8 cellular contexts compared by ENCODE assay signal in genomic region chr11:102666331-102666957, GRCh38. TPM values are rescaled to one million over a fixed set of nuclear protein-coding genes. Genes with fewer than 3 reads are reported as not detected.
DNase-seq lines count a peak whose midpoint lies in the region; ATAC-seq, FAIRE-seq and TF ChIP-seq lines count a peak whose summit lies in the region.

No MANE protein-coding gene starts in this region.

- DNase-seq in stimulated activated CD4-positive, alpha-beta T cell treated with anti-CD3 and anti-CD28 coated beads, Interleukin-15, amount 100 ng/mL, for 24 hours = peak; percentile 17
- DNase-seq in stimulated activated CD4-positive, alpha-beta T cell treated with anti-CD3 and anti-CD28 coated beads, Interleukin-4, amount 100 ng/mL, for 1 hour = no peak
- DNase-seq in HAP-1 (ENCODE audit: low spot score in 2 of 2) (peak; percentile 58 to 81), NAMALWA (ENCODE audit: low spot score) (peak; percentile 72), WTC11 (ENCODE audit: low spot score) (no peak), glutamatergic neuron (no peak), small intestine (peak; percentile 63)

- H3K4me1 ChIP-seq in HAP-1 = peaks cover 8% of the 10 kb centered on the region; the same call in 1 of the 2 replicates
- H3K4me1 ChIP-seq in small intestine (ENCODE audit: control insufficient read depth in 2 of 2, insufficient read depth in 1 of 2, low read depth in 1 of 2, low read length in 1 of 2) = no peaks in the 10 kb centered on the region

- H3K4me3 ChIP-seq in HAP-1 (no peak overlapping the region), small intestine (ENCODE audit: low read depth in 1 of 2, low read length in 2 of 2) (no peak overlapping the region)

- in situ Hi-C loops in HAP-1 (cut with MboI; ENCODE audit: low sequenced_read_pairs) = no loop called here

- no peak for FAIRE-seq in small intestine (lab: Jason Lieb, UNC)

- H3K27ac Mint-ChIP-seq in WTC11 (no peak overlapping the region), glutamatergic neuron (ENCODE audit: unreplicated experiment) (no peak overlapping the region)

- ATAC-seq in WTC11 = peak; percentile 74
- ATAC-seq in HG03097 (IDR thresholded peaks at IDR 0.05; ENCODE audit: low FRiP score, unreplicated experiment) = no peak

- TF ChIP-seq CTCF in WTC11 (IDR thresholded peaks at IDR 0.05) (peak; percentile 54), glutamatergic neuron (IDR thresholded peaks at IDR 0.05; ENCODE audit: partially characterized antibody, unreplicated experiment) (peak; percentile 74)

- no peaks in the 10 kb centered on the region for H3K27me3 Mint-ChIP-seq in WTC11 (ENCODE audit: low read depth)
- no peaks in the 10 kb centered on the region for H3K27me3 Mint-ChIP-seq in glutamatergic neuron (ENCODE audit: unreplicated experiment)

- H3K4me3 Mint-ChIP-seq in WTC11 = no peak overlapping the region
- no peak overlapping the region for H3K4me3 Mint-ChIP-seq in glutamatergic neuron (ENCODE audit: unreplicated experiment)

- H3K4me1 Mint-ChIP-seq in WTC11 = peaks cover 14% of the 10 kb centered on the region
- peaks cover 8% of the 10 kb centered on the region for H3K4me1 Mint-ChIP-seq in glutamatergic neuron (ENCODE audit: low read depth, unreplicated experiment)

- H3K9me3 ChIP-seq in HAP-1 (no peaks in the 10 kb centered on the region), small intestine (ENCODE audit: control insufficient read depth, low read depth) (no peaks in the 10 kb centered on the region)

- WGBS in small intestine, 3 donors = 3 to 12% (median 4%) methylated on average over 4 of the region's 4 CpGs

- CTCF ChIA-PET in WTC11 (lab: Charles Lee) = interaction anchor here (0.6 to 3.0 kb wide), 61 partner anchors 9 to 1238 kb away, joined by 3 to 78 read pairs (median 4); partner anchors contain the start of genes MMP10 and MMP20

- no peak overlapping the region for H3K27ac ChIP-seq in small intestine (ENCODE audit: low read depth in 1 of 2, low read length in 1 of 2)

- no peaks in the 10 kb centered on the region for H3K27me3 ChIP-seq in HAP-1 (ENCODE audit: low read depth)
- no peaks in the 10 kb centered on the region for H3K27me3 ChIP-seq in small intestine (ENCODE audit: control insufficient read depth in 2 of 2, insufficient read depth in 2 of 2, low read length in 2 of 2)

- POLR2A ChIA-PET in WTC11 (lab: Charles Lee) = interaction anchor here (1.2 kb wide), 1 partner anchor 53 kb away, joined by 4 read pairs; no protein-coding TSS in a partner anchor

- H3K9me3 Mint-ChIP-seq in WTC11 (no peaks in the 10 kb centered on the region), glutamatergic neuron (ENCODE audit: unreplicated experiment) (peaks cover 1% of the 10 kb centered on the region)

- H3K36me3 ChIP-seq in HAP-1 (replicated peaks) = no peaks in the 10 kb centered on the region
- no peaks in the 10 kb centered on the region for H3K36me3 ChIP-seq in small intestine (ENCODE audit: control insufficient read depth in 2 of 2, insufficient read depth in 2 of 2, low read length in 2 of 2)

- H3K36me3 Mint-ChIP-seq in WTC11 (no peaks in the 10 kb centered on the region), glutamatergic neuron (ENCODE audit: unreplicated experiment) (no peaks in the 10 kb centered on the region)

TF ChIP-seq in WTC11, 78 proteins besides CTCF, POLR2A, EP300 and RAD21:
- no peak for TF ChIP-seq SOX15 (CRISPR knock-in tag; IDR thresholded peaks at IDR 0.05)
- TF ChIP-seq NR1H2 (CRISPR knock-in tag; IDR thresholded peaks at IDR 0.05) = no peak
- TF ChIP-seq FOXP4 (CRISPR knock-in tag; IDR thresholded peaks at IDR 0.05) = no peak
- TF ChIP-seq FOXJ3 (CRISPR knock-in tag; IDR thresholded peaks at IDR 0.05; ENCODE audit: borderline replicate concordance) = no peak
- TF ChIP-seq NR3C1 (CRISPR knock-in tag; conservative IDR thresholded peaks at IDR 0.05; ENCODE audit: low read depth) = no peak
- TF ChIP-seq, protein P1, sequence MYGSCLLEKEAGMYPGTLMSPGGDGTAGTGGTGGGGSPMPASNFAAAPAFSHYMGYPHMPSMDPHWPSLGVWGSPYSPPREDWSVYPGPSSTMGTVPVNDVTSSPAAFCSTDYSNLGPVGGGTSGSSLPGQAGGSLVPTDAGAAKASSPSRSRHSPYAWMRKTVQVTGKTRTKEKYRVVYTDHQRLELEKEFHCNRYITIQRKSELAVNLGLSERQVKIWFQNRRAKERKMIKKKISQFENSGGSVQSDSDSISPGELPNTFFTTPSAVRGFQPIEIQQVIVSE (CRISPR knock-in tag; IDR thresholded peaks at IDR 0.05; ENCODE audit: borderline replicate concordance) = no peak
- no peak for TF ChIP-seq STAT6 (CRISPR knock-in tag; conservative IDR thresholded peaks at IDR 0.05; ENCODE audit: low read depth)
- no peak for TF ChIP-seq ZNF396 (CRISPR knock-in tag; IDR thresholded peaks at IDR 0.05; ENCODE audit: borderline replicate concordance)
- TF ChIP-seq, protein P2, sequence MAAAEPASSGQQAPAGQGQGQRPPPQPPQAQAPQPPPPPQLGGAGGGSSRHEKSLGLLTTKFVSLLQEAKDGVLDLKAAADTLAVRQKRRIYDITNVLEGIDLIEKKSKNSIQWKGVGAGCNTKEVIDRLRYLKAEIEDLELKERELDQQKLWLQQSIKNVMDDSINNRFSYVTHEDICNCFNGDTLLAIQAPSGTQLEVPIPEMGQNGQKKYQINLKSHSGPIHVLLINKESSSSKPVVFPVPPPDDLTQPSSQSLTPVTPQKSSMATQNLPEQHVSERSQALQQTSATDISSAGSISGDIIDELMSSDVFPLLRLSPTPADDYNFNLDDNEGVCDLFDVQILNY (CRISPR knock-in tag; IDR thresholded peaks at IDR 0.05) = no peak
- TF ChIP-seq SP1 (CRISPR knock-in tag; conservative IDR thresholded peaks at IDR 0.05) = no peak
- TF ChIP-seq E2F1 (CRISPR knock-in tag; IDR thresholded peaks at IDR 0.05) = no peak

RNA-seq across cellular contexts. Expression of gene MMP27, which starts 39.1 kb away (rescaled TPM):
- not detected in 3 replicates for total RNA-seq in WTC11 (2021)
- total RNA-seq in glutamatergic neuron (ENCODE audit: unreplicated experiment) = not detected
- polyA plus RNA-seq in small intestine = under 1 TPM in 1 of 3 donors, not detected in 2; 0.06 TPM

RNA-seq across cellular contexts. Expression of gene MMP20, which starts 41.3 kb away (rescaled TPM):
- total RNA-seq in WTC11 (2021) (not detected in 3 replicates), glutamatergic neuron (ENCODE audit: unreplicated experiment) (not detected)
- not detected for polyA plus RNA-seq in small intestine

RNA-seq across cellular contexts. Expression of gene MMP8, which starts 58.3 kb away (rescaled TPM):
- total RNA-seq in WTC11 (2021) (not detected in 3 replicates), glutamatergic neuron (ENCODE audit: unreplicated experiment) (not detected)
- under 1 TPM in 2 of 3 donors, not detected in 1; 0.03 to 0.67 TPM for polyA plus RNA-seq in small intestine

Comparison
In these comparisons a context has a peak if more than half of its experiments do, and no peak if none do; other contexts are left out.
1. DNase-seq: peak in stimulated activated CD4-positive, alpha-beta T cell treated with anti-CD3 and anti-CD28 coated beads, Interleukin-15, amount 100 ng/mL, for 24 hours (single experiment), HAP-1 (2 of 2), NAMALWA (single experiment) and small intestine (single experiment); none in stimulated activated CD4-positive, alpha-beta T cell treated with anti-CD3 and anti-CD28 coated beads, Interleukin-4, amount 100 ng/mL, for 1 hour (single experiment), WTC11 (single experiment) and glutamatergic neuron (single experiment).